Comparison of ENCODE assay signal across 25 cellular contexts in the genomic region with DNA sequence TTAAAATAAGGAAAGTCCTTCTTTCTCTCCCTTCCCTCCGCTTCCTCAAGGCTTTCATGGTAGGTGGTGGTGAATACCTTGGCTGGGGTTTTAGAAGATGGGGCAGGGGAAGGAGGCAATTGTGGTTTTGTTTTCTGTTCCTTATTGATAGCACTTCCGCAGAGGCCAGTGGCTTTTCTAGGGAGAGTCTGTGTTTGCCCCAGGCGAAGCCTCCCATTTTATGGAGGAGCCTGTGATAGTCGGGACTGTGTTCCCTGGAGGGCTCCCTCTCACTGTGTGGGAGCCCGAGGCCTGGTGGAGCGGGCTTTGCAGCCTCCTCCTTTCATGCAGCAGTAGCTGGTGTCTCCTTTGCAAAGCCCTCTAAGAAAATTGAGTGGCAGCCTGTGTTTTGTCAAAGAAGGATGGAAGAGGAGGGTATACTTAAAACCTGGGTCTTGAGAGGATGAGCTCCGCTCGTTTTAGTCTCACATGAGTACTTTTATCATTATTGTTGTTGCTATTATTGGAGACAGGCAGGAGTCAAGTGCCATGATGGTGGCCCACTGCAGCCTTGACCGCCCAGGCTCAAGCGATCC. TPM values are rescaled to one million over a fixed set of nuclear protein-coding genes. Genes with fewer than 3 reads are reported as not detected.
A peak's percentile ranks its signal among the peaks of the same experiment; 100 is the strongest.
DNase-seq lines count a peak whose midpoint lies in the region; ATAC-seq and TF ChIP-seq lines count a peak whose summit lies in the region.
"Had no signal": no experiment of that assay in that cellular context is flagged by ENCODE, and none has a peak within 500 bp of the region (broad histone marks: within the 10 kb centered on the region; RNA-seq: fewer than 3 reads in every experiment).

No MANE protein-coding gene starts in this region.

- no peak for TF ChIP-seq CTCF in body of pancreas (IDR thresholded peaks at IDR 0.05)
- no peak for TF ChIP-seq CTCF in sigmoid colon (IDR thresholded peaks at IDR 0.05)
- TF ChIP-seq CTCF in upper lobe of left lung (IDR thresholded peaks at IDR 0.05): no peak

- ATAC-seq in body of pancreas (no peak), upper lobe of left lung (ENCODE audit: low FRiP score in 2 of 2) (no peak)
- ATAC-seq in stimulated activated naive CD8-positive, alpha-beta T cell treated with anti-CD3 and anti-CD28 coated beads, Interleukin-15, amount 100 ng/mL, for 72 hours: no peak
- ATAC-seq: stimulated activated effector memory CD8-positive, alpha-beta T cell treated with anti-CD3 and anti-CD28 coated beads, Interleukin-12 subunit alpha, Interleukin-12 subunit beta, amount 100 ng/mL, for 72 hours had no signal

- H3K4me1 ChIP-seq in body of pancreas (peaks cover 20% of the 10 kb centered on the region), sigmoid colon (peaks cover 0 to 15% (median 11%) of the 10 kb centered on the region in 4 donors), upper lobe of left lung (peaks cover 4 to 11% (median 9%) of the 10 kb centered on the region in 4 donors)
- H3K4me1 ChIP-seq: right lobe of liver had no signal

- H3K9me3 ChIP-seq in body of pancreas (no peaks in the 10 kb centered on the region), sigmoid colon (no peaks in the 10 kb centered on the region), upper lobe of left lung (no peaks in the 10 kb centered on the region)
- H3K9me3 ChIP-seq: lower lobe of right lung, right lobe of liver had no signal

- TF ChIP-seq POLR2A in body of pancreas (IDR thresholded peaks at IDR 0.05): no peak
- TF ChIP-seq POLR2A in sigmoid colon (IDR thresholded peaks at IDR 0.05): no peak
- no peak for TF ChIP-seq POLR2A in upper lobe of left lung (IDR thresholded peaks at IDR 0.05)

- H3K27me3 ChIP-seq in body of pancreas (no peaks in the 10 kb centered on the region), sigmoid colon (no peaks in the 10 kb centered on the region), upper lobe of left lung (no peaks in the 10 kb centered on the region)
- H3K27me3 ChIP-seq: right lobe of liver had no signal

- no peaks in the 10 kb centered on the region for H3K9me3 Mint-ChIP-seq in stimulated activated naive CD8-positive, alpha-beta T cell treated with anti-CD3 and anti-CD28 coated beads, Interleukin-15, amount 100 ng/mL, for 72 hours
- H3K9me3 Mint-ChIP-seq: activated naive CD8-positive, alpha-beta T cell treated with anti-CD3 and anti-CD28 coated beads, Interleukin-2, amount 10 ng/mL, durations not matched to agents 7 days and 5 days; CD14-positive monocyte; central memory CD8-positive, alpha-beta T cell; natural killer cell treated with Interleukin-12 subunit alpha and Interleukin-12 subunit beta and Interleukin-15 and Interleukin-18, amount 100 ng/mL, for 72 hours; stimulated activated effector memory CD8-positive, alpha-beta T cell treated with anti-CD3 and anti-CD28 coated beads, Interleukin-12 subunit alpha, Interleukin-12 subunit beta, amount 100 ng/mL, for 72 hours; T-helper 2 cell treated with Interferon-gamma antibody and Interleukin-4, amounts not matched to agents 5 μg/mL and 100 μg/mL, for 36 hours had no signal

- H3K36me3 ChIP-seq in body of pancreas (replicated peaks in 1 of 2; ENCODE audit: insufficient read depth in 1 of 2, low read depth in 2 of 2) (no peaks in the 10 kb centered on the region), sigmoid colon (no peaks in the 10 kb centered on the region), upper lobe of left lung (no peaks in the 10 kb centered on the region)
- H3K36me3 ChIP-seq: lower lobe of right lung, right lobe of liver had no signal

- peak; percentile 21 for DNase-seq in KBM-7
- DNase-seq in MV-4-11 (lab: John Stamatoyannopoulos, UW): peak; percentile 56
- DNase-seq in body of pancreas: no peak
- no peak for DNase-seq in sigmoid colon
- DNase-seq in stimulated activated naive CD8-positive, alpha-beta T cell treated with anti-CD3 and anti-CD28 coated beads, Interleukin-15, amount 100 ng/mL, for 72 hours: no peak
- no peak for DNase-seq in GM03348 (ENCODE audit: low spot score)
- no peak for DNase-seq in AG08395 (ENCODE audit: low spot score)
- DNase-seq in upper lobe of left lung: no peak
- DNase-seq: activated CD4-positive, alpha-beta T cell treated with anti-CD3 and anti-CD28 coated beads for 48 hours; activated CD8-positive, alpha-beta memory T cell treated with anti-CD3 and anti-CD28 coated beads for 24 hours; activated effector memory CD4-positive, alpha-beta T cell treated with Interleukin-2 at 50 U/mL for 16 hours; activated naive CD8-positive, alpha-beta T cell treated with anti-CD3 and anti-CD28 coated beads, Interleukin-2, amount 10 ng/mL, durations not matched to agents 7 days and 5 days; GOT3; NCI-H526; stimulated activated CD4-positive, alpha-beta T cell treated with anti-CD3 and anti-CD28 coated beads, Interleukin-12 subunit alpha, Interleukin-12 subunit beta, amount 100 ng/mL, for 4 hours; stimulated activated CD4-positive, alpha-beta T cell treated with anti-CD3 and anti-CD28 coated beads, Interleukin-4, amount 100 ng/mL, for 1 hour had no signal

- H3K27me3 Mint-ChIP-seq in stimulated activated naive CD8-positive, alpha-beta T cell treated with anti-CD3 and anti-CD28 coated beads, Interleukin-15, amount 100 ng/mL, for 72 hours: peaks cover 11% of the 10 kb centered on the region

- TF ChIP-seq EP300 in sigmoid colon (IDR thresholded peaks at IDR 0.05) (no peak), upper lobe of left lung (IDR thresholded peaks at IDR 0.05) (no peak)

- no peak overlapping the region for H3K4me3 ChIP-seq in body of pancreas
- H3K4me3 ChIP-seq in sigmoid colon: no peak overlapping the region
- no peak overlapping the region for H3K4me3 ChIP-seq in upper lobe of left lung

- peak overlapping the region; percentile 72 to 82 (median 80) for H3K27ac ChIP-seq in body of pancreas
- peak overlapping the region in 3 of 4 donors; percentile 64 to 83 (median 78) for H3K27ac ChIP-seq in sigmoid colon
- H3K27ac ChIP-seq in upper lobe of left lung: peak overlapping the region in 2 of 4 donors; percentile 67 to 70
- H3K27ac ChIP-seq: HL-60, right lobe of liver, VCaP had no signal

- intact Hi-C loops in body of pancreas (cut with DNase I) (no loop called here), sigmoid colon (cut with DNase I) (no loop called here)

- in situ Hi-C loops in KBM-7 (cut with MboI; ENCODE audit: low pct_unique_long_range_greater_than_20kb, low sequenced_read_pairs): no loop called here

- H3K27ac Mint-ChIP-seq in stimulated activated naive CD8-positive, alpha-beta T cell treated with anti-CD3 and anti-CD28 coated beads, Interleukin-15, amount 100 ng/mL, for 72 hours: no peak overlapping the region
- H3K27ac Mint-ChIP-seq: activated naive CD8-positive, alpha-beta T cell treated with anti-CD3 and anti-CD28 coated beads, Interleukin-2, amount 10 ng/mL, durations not matched to agents 7 days and 5 days; natural killer cell treated with Interleukin-12 subunit alpha and Interleukin-12 subunit beta and Interleukin-15 and Interleukin-18, amount 100 ng/mL, for 72 hours; stimulated activated effector memory CD8-positive, alpha-beta T cell treated with anti-CD3 and anti-CD28 coated beads, Interleukin-12 subunit alpha, Interleukin-12 subunit beta, amount 100 ng/mL, for 72 hours; T-helper 2 cell treated with Interferon-gamma antibody and Interleukin-4, amounts not matched to agents 5 μg/mL and 100 μg/mL, for 36 hours had no signal

- no peak overlapping the region for H3K4me3 Mint-ChIP-seq in stimulated activated naive CD8-positive, alpha-beta T cell treated with anti-CD3 and anti-CD28 coated beads, Interleukin-15, amount 100 ng/mL, for 72 hours
- H3K4me3 Mint-ChIP-seq: activated naive CD8-positive, alpha-beta T cell treated with anti-CD3 and anti-CD28 coated beads, Interleukin-2, amount 10 ng/mL, durations not matched to agents 7 days and 5 days; central memory CD8-positive, alpha-beta T cell; natural killer cell treated with Interleukin-12 subunit alpha and Interleukin-12 subunit beta and Interleukin-15 and Interleukin-18, amount 100 ng/mL, for 72 hours; stimulated activated effector memory CD8-positive, alpha-beta T cell treated with anti-CD3 and anti-CD28 coated beads, Interleukin-12 subunit alpha, Interleukin-12 subunit beta, amount 100 ng/mL, for 72 hours; T-helper 2 cell treated with Interferon-gamma antibody and Interleukin-4, amounts not matched to agents 5 μg/mL and 100 μg/mL, for 36 hours had no signal

- 92 to 96% methylated on average over 8 to 10 of the region's 10 CpGs for WGBS in body of pancreas, 2 donors
- WGBS in sigmoid colon, 2 donors: 68 to 85% methylated on average over 10 of the region's 10 CpGs
- 87 to 93% methylated on average over 10 of the region's 10 CpGs for whole genome bisulfite sequencing in upper lobe of left lung, 2 donors

- no peaks in the 10 kb centered on the region for H3K4me1 Mint-ChIP-seq in stimulated activated naive CD8-positive, alpha-beta T cell treated with anti-CD3 and anti-CD28 coated beads, Interleukin-15, amount 100 ng/mL, for 72 hours
- H3K4me1 Mint-ChIP-seq: activated naive CD8-positive, alpha-beta T cell treated with anti-CD3 and anti-CD28 coated beads, Interleukin-2, amount 10 ng/mL, durations not matched to agents 7 days and 5 days; stimulated activated effector memory CD8-positive, alpha-beta T cell treated with anti-CD3 and anti-CD28 coated beads, Interleukin-12 subunit alpha, Interleukin-12 subunit beta, amount 100 ng/mL, for 72 hours had no signal

RNA-seq across cellular contexts. Expression of gene STOX2, which starts 29.8 kb away (rescaled TPM):
- total RNA-seq in body of pancreas (10 to 100 TPM; 15.0 to 15.8 TPM), sigmoid colon (1 to 10 TPM; 2.2 to 9.6 (median 5.7) TPM), upper lobe of left lung (10 to 100 TPM; 10.1 to 49.2 (median 24.1) TPM)
- polyA plus RNA-seq in sigmoid colon: under 1 TPM; under 0.01 to 0.89 (median 0.23) TPM
- total RNA-seq: activated naive CD8-positive, alpha-beta T cell treated with anti-CD3 and anti-CD28 coated beads, Interleukin-2, amount 10 ng/mL, durations not matched to agents 7 days and 5 days; natural killer cell treated with Interleukin-12 subunit alpha and Interleukin-12 subunit beta and Interleukin-15 and Interleukin-18, amount 100 ng/mL, for 72 hours had no signal
- polyA plus RNA-seq: CD14-positive monocyte had no signal

Comparison
In these comparisons a context has a peak if more than half of its experiments do, and no peak if none do; other contexts are left out.
1. DNase-seq: peak in KBM-7 (single experiment) and MV-4-11 (single experiment); none in body of pancreas (0 of 4), sigmoid colon (single experiment), stimulated activated naive CD8-positive, alpha-beta T cell treated with anti-CD3 and anti-CD28 coated beads, Interleukin-15, amount 100 ng/mL, for 72 hours (0 of 2), GM03348 (single experiment), AG08395 (single experiment) and upper lobe of left lung (0 of 2).